Comparison of ENCODE assay signal across 12 cellular contexts in the genomic region with DNA sequence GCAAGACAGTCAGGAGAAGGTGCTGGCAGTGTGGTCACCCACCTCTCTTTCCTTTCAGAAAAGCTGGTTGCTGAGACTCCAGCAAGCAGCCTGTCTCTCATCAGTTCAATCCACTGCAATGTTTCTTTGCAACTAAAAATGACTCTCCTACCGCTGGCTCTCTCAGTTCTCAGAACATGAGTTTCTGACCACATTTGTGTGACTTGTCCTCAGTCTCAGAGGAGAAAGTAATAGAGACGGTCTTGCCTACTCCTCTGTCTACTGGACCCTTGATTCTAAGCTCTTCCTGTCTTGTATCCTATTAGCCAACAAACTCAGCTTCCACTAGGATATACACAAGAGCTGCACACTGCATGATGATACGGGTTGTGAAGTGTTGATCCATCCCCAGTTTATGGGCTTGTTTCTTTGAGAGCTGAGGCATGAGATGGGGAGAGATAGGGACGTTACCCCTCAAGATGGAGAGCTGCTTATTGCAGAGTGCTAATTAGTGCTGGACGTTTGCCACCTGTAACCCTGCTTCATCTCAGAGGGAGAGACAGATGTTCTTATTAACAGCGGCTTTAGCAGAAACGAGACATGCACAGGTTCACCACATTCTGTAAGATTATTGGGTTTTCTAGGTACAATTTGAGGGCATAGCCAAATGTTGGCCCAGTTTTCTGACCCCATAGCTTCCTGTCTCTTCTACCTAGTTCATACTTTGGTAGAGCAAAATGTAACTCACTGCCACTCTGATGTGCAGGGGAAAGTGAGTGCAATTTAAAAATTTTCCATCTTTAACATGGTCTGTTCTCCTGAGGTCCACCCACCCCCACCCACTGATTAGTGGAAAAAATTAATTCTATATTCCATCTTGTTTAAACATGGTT. TPM values are rescaled to one million over a fixed set of nuclear protein-coding genes. Genes with fewer than 3 reads are reported as not detected.
DNase-seq lines count a peak whose midpoint lies in the region; ATAC-seq and TF ChIP-seq lines count a peak whose summit lies in the region.
"Had no signal": no experiment of that assay in that cellular context is flagged by ENCODE, and none has a peak within 500 bp of the region (broad histone marks: within the 10 kb centered on the region; RNA-seq: fewer than 3 reads in every experiment).

No MANE protein-coding gene starts in this region.

- H3K4me2 ChIP-seq in hepatocyte = no peak overlapping the region

- CTCF ChIA-PET in T-cell (lab: Charles Lee) = no interaction called here

- ATAC-seq in GM19468 (IDR thresholded peaks at IDR 0.05; ENCODE audit: extremely low read depth, unreplicated experiment) (peak; percentile 48), HG03103 (IDR thresholded peaks at IDR 0.05; ENCODE audit: low read depth, unreplicated experiment) (peak; percentile 65), T-cell (replicated peaks in 1 of 4) (peak in 2 of 4 experiments; percentile 17 to 72), lower lobe of right lung (no peak)
- ATAC-seq: pancreas had no signal

- H3K9me2 ChIP-seq in hepatocyte (replicated peaks; ENCODE audit: insufficient read depth) = no peaks in the 10 kb centered on the region

- H3K27me3 Mint-ChIP-seq in T-cell = no peaks in the 10 kb centered on the region
- peaks cover 2% of the 10 kb centered on the region for H3K27me3 Mint-ChIP-seq in endodermal cell (ENCODE audit: insufficient read depth)

- in situ Hi-C loops in GM13977 (cut with MboI; ENCODE audit: low pct_unique_long_range_greater_than_20kb, low sequenced_read_pairs, unreplicated experiment) = no loop called here

- H3K4me1 Mint-ChIP-seq in T-cell (peaks cover 4 to 24% (median 5%) of the 10 kb centered on the region in 3 donors), endodermal cell (no peaks in the 10 kb centered on the region)

- H3K9me3 Mint-ChIP-seq in T-cell (no peaks in the 10 kb centered on the region), endodermal cell (no peaks in the 10 kb centered on the region)

- H3K4me3 ChIP-seq in lower lobe of right lung (no peak overlapping the region), endodermal cell (ENCODE audit: low read length) (no peak overlapping the region), hepatocyte (no peak overlapping the region)
- H3K4me3 ChIP-seq: pancreas, uterus had no signal

- no peaks in the 10 kb centered on the region for H3K4me1 ChIP-seq in lower lobe of right lung
- no peaks in the 10 kb centered on the region for H3K4me1 ChIP-seq in endodermal cell (ENCODE audit: control insufficient read depth, insufficient read depth, low read length)
- no peaks in the 10 kb centered on the region for H3K4me1 ChIP-seq in hepatocyte (ENCODE audit: insufficient read depth)
- H3K4me1 ChIP-seq: pancreas, uterus had no signal

- no peaks in the 10 kb centered on the region for H4K20me1 ChIP-seq in hepatocyte (ENCODE audit: insufficient read depth, poor library complexity, severe bottlenecking)

- DNase-seq in GM13977 (ENCODE audit: low spot score) = peak; percentile 54
- no peak for DNase-seq in T-cell
- no peak for DNase-seq in lower lobe of right lung
- no peak for DNase-seq in endodermal cell
- DNase-seq in stimulated activated CD4-positive, alpha-beta T cell treated with anti-CD3 and anti-CD28 coated beads, Interleukin-4, amount 100 ng/mL, for 24 hours = no peak
- DNase-seq in hepatocyte (ENCODE audit: low spot score) = no peak
- DNase-seq: foreskin fibroblast, NCI-H2227 treated with DMSO at 0.1 percent for 48 hours, pancreas, uterus had no signal

- H3K36me3 ChIP-seq in lower lobe of right lung (no peaks in the 10 kb centered on the region), endodermal cell (ENCODE audit: control insufficient read depth, insufficient read depth, low read length) (no peaks in the 10 kb centered on the region), hepatocyte (replicated peaks; ENCODE audit: insufficient read depth, low read depth) (no peaks in the 10 kb centered on the region)
- H3K36me3 ChIP-seq: pancreas, uterus had no signal

- H3K36me3 Mint-ChIP-seq in T-cell (no peaks in the 10 kb centered on the region), endodermal cell (ENCODE audit: low read depth) (no peaks in the 10 kb centered on the region)

- H3K27me3 ChIP-seq in lower lobe of right lung (ENCODE audit: low read depth) (no peaks in the 10 kb centered on the region), endodermal cell (ENCODE audit: control insufficient read depth, insufficient read depth, low read length, poor library complexity, severe bottlenecking) (no peaks in the 10 kb centered on the region), hepatocyte (peaks cover 3% of the 10 kb centered on the region)
- H3K27me3 ChIP-seq: pancreas, uterus had no signal

- no peak overlapping the region for H2AFZ ChIP-seq in hepatocyte

- no peak for TF ChIP-seq CTCF in GM13977 (IDR thresholded peaks at IDR 0.05; ENCODE audit: extremely low read depth, insufficient read depth, missing control alignments)
- TF ChIP-seq CTCF in lower lobe of right lung (IDR thresholded peaks at IDR 0.05) = no peak
- no peak for TF ChIP-seq CTCF in endodermal cell (conservative IDR thresholded peaks at IDR 0.05)
- TF ChIP-seq CTCF in hepatocyte (IDR thresholded peaks at IDR 0.05; ENCODE audit: poor library complexity) = no peak

- 88 to 89% methylated on average over 5 to 7 of the region's 7 CpGs for WGBS in endodermal cell (ENCODE audit: insufficient coverage in 1 of 2, insufficient read length in 1 of 2), 2 experiments
- WGBS in hepatocyte (ENCODE audit: low lambda C conversion rate, missing lambda C conversion rate) = 79% methylated on average over 7 of the region's 7 CpGs

- H3K9me3 ChIP-seq in lower lobe of right lung (no peaks in the 10 kb centered on the region), endodermal cell (ENCODE audit: control insufficient read depth, low read length) (no peaks in the 10 kb centered on the region), hepatocyte (ENCODE audit: low read depth) (no peaks in the 10 kb centered on the region)
- H3K9me3 ChIP-seq: pancreas, uterus had no signal

- no peaks in the 10 kb centered on the region for H3K79me2 ChIP-seq in hepatocyte

- POLR2A ChIA-PET in T-cell (lab: Charles Lee) = interaction anchor here in 1 of 2 donors (0.5 kb wide), 1 partner anchor 250 kb away, joined by 3 read pairs; no protein-coding TSS in a partner anchor

- intact Hi-C loops in lower lobe of right lung (cut with DNase I) = no loop called here

- H3K27ac ChIP-seq in lower lobe of right lung (no peak overlapping the region), endodermal cell (ENCODE audit: low read depth, low read length) (no peak overlapping the region), hepatocyte (no peak overlapping the region)
- H3K27ac ChIP-seq: pancreas, uterus had no signal

- H3K4me3 Mint-ChIP-seq in T-cell (no peak overlapping the region), endodermal cell (no peak overlapping the region)

- H3K27ac Mint-ChIP-seq in T-cell (peak overlapping the region; percentile 29 to 85), endodermal cell (no peak overlapping the region)

- H3K9ac ChIP-seq in endodermal cell (ENCODE audit: extremely low read depth, low read length, poor library complexity, severe bottlenecking) = no peak overlapping the region

RNA-seq across cellular contexts. Expression of a gene that starts 32.4 kb away (rescaled TPM):
- total RNA-seq in T-cell (100 to 1,000 TPM; 104 to 141 (median 139) TPM), lower lobe of right lung (175 TPM), endodermal cell (100 to 1,000 TPM; 357 to 374 TPM), hepatocyte (302 and 327 TPM in 2 replicates)
- polyA plus RNA-seq in endodermal cell (2013, experiment 1 of 2) = 600 TPM
- polyA plus RNA-seq in endodermal cell (2013, experiment 2 of 2) = 600 TPM
- 361 and 368 TPM in 2 replicates for polyA plus RNA-seq in hepatocyte

Comparison
In these comparisons a context has a peak if more than half of its experiments do, and no peak if none do; other contexts are left out.
1. ATAC-seq: peak in GM19468 (single experiment) and HG03103 (single experiment); none in lower lobe of right lung (0 of 2).